ENCODE assay signal across 8 cellular contexts in genomic region chr9:27573699-27574265, GRCh38. TPM values are rescaled to one million over a fixed set of nuclear protein-coding genes. Genes with fewer than 3 reads are reported as not detected.
DNase-seq lines count a peak whose midpoint lies in the region; ATAC-seq and TF ChIP-seq lines count a peak whose summit lies in the region.

No MANE protein-coding gene starts in this region.

- peaks cover 52% of the 10 kb centered on the region for H3K36me3 Mint-ChIP-seq in dendritic cell treated with granulocyte-macrophage colony-stimulating factor and Interleukin-4, amounts not matched to agents 40 ng/mL and 50 ng/mL, for 4 days (ENCODE audit: low read depth)

- no peaks in the 10 kb centered on the region for H3K27me3 ChIP-seq in BJ (ENCODE audit: control insufficient read depth, insufficient read depth, low read length)

- ATAC-seq in GM19324 (IDR thresholded peaks at IDR 0.05; ENCODE audit: low FRiP score, unreplicated experiment) (peak; percentile 92), HG03460 (IDR thresholded peaks at IDR 0.05; ENCODE audit: unreplicated experiment) (peak; percentile 84), left lobe of liver (peak; percentile 85)

- H3K4me3 ChIP-seq in BJ (ENCODE audit: low read depth, low read length): peak overlapping the region; percentile 52

- CTCF ChIA-PET in BJ (lab: Yijun Ruan, JAX): no interaction called here

- H3K27ac Mint-ChIP-seq in dendritic cell treated with granulocyte-macrophage colony-stimulating factor and Interleukin-4, amounts not matched to agents 40 ng/mL and 50 ng/mL, for 4 days: peak overlapping the region; percentile 97

- H3K27me3 Mint-ChIP-seq in dendritic cell treated with granulocyte-macrophage colony-stimulating factor and Interleukin-4, amounts not matched to agents 40 ng/mL and 50 ng/mL, for 4 days: no peaks in the 10 kb centered on the region

- intact Hi-C loops in dendritic cell treated with granulocyte-macrophage colony-stimulating factor and Interleukin-4, amounts not matched to agents 40 ng/mL and 50 ng/mL, for 4 days (cut with micrococcal nuclease): loop anchor here (1.0 to 5.0 kb wide), 3 partner anchors 26 to 129 kb away; no protein-coding TSS in a partner anchor

- peak overlapping the region; percentile 93 for H3K4me3 Mint-ChIP-seq in dendritic cell treated with granulocyte-macrophage colony-stimulating factor and Interleukin-4, amounts not matched to agents 40 ng/mL and 50 ng/mL, for 4 days

- DNase-seq in BJ (ENCODE audit: low read depth) (peak; percentile 85), NCI-H524 treated with DMSO at 0.1 percent for 48 hours (lab: John Stamatoyannopoulos, UW) (peak; percentile 92), left lobe of liver (ENCODE audit: low spot score) (peak; percentile 98)
- peak; percentile 77 to 99 for DNase-seq in activated CD4-positive, alpha-beta T cell treated with anti-CD3 and anti-CD28 coated beads, Interleukin-2, amount 50 U/mL, for 24 hours (ENCODE audit: low read depth in 1 of 2, low spot score in 1 of 2)
- DNase-seq in stimulated activated CD4-positive, alpha-beta T cell treated with anti-CD3 and anti-CD28 coated beads, Interleukin-2, amount 100 ng/mL, for 24 hours: peak; percentile 91 to 95

- peaks cover 39% of the 10 kb centered on the region for H3K4me1 Mint-ChIP-seq in dendritic cell treated with granulocyte-macrophage colony-stimulating factor and Interleukin-4, amounts not matched to agents 40 ng/mL and 50 ng/mL, for 4 days (ENCODE audit: low read depth)

- H3K36me3 ChIP-seq in BJ (ENCODE audit: control insufficient read depth, insufficient read depth, low read length): no peaks in the 10 kb centered on the region

- H3K9me3 Mint-ChIP-seq in dendritic cell treated with granulocyte-macrophage colony-stimulating factor and Interleukin-4, amounts not matched to agents 40 ng/mL and 50 ng/mL, for 4 days: peaks cover 22% of the 10 kb centered on the region

- POLR2A ChIA-PET in BJ (lab: Charles Lee): interaction anchor here (0.6 to 1.0 kb wide), 2 partner anchors 19 to 25 kb away, joined by 3 to 4 read pairs; no protein-coding TSS in a partner anchor

- TF ChIP-seq CTCF in BJ (IDR thresholded peaks at IDR 0.05; ENCODE audit: insufficient read depth, low read depth, low read length): no peak

RNA-seq across cellular contexts. Expression of gene C9orf72, which starts 0.5 kb away (rescaled TPM):
- polyA plus RNA-seq in BJ (2011; rRNA removed): 1.3 and 3.1 TPM in 2 replicates
- polyA minus RNA-seq in BJ (2011; rRNA and poly(A)+ RNA removed): 1.1 and 1.8 TPM in 2 replicates
- 5.6 TPM for total RNA-seq in left lobe of liver

RNA-seq across cellular contexts. Expression of gene MOB3B, which starts 44.2 kb away (rescaled TPM):
- 0.04 and 0.05 TPM in 2 replicates for polyA plus RNA-seq in BJ (2011; rRNA removed)
- polyA minus RNA-seq in BJ (2011; rRNA and poly(A)+ RNA removed): 0.05 TPM in 1 of 2 replicates, not detected in the other
- 0.91 TPM for total RNA-seq in left lobe of liver

RNA-seq across cellular contexts. Expression of gene IFNK, which starts 49.7 kb away (rescaled TPM):
- not detected in 2 replicates for polyA plus RNA-seq in BJ (2011; rRNA removed)
- polyA minus RNA-seq in BJ (2011; rRNA and poly(A)+ RNA removed): not detected in 2 replicates
- total RNA-seq in left lobe of liver: not detected

Comparison
In these comparisons a context has a peak if more than half of its experiments do, and no peak if none do; other contexts are left out.
1. Peak in every context shown above with its lines: DNase-seq, ATAC-seq and H3K4me3 ChIP-seq.